ENCODE assay signal across 21 cellular contexts in genomic region chr11:4040461-4040860, GRCh38. TPM values are rescaled to one million over a fixed set of nuclear protein-coding genes. Genes with fewer than 3 reads are reported as not detected.
DNase-seq lines count a peak whose midpoint lies in the region; ATAC-seq and TF ChIP-seq lines count a peak whose summit lies in the region.
"Had no signal": no experiment of that assay in that cellular context is flagged by ENCODE, and none has a peak within 500 bp of the region (broad histone marks: within the 10 kb centered on the region; RNA-seq: fewer than 3 reads in every experiment).

No MANE protein-coding gene starts in this region.

- H3K27ac ChIP-seq in VCaP (peak overlapping the region; percentile 5; the same call in 1 of the 2 replicates), upper lobe of right lung (no peak overlapping the region)
- H3K27ac ChIP-seq: A549, BLaER1, Peyer's patch, SJSA1 had no signal

- H3K9me3 Mint-ChIP-seq in activated naive CD4-positive, alpha-beta T cell treated with anti-CD3 and anti-CD28 coated beads, Interleukin-2, amount 50 U/mL, for 24 hours = no peaks in the 10 kb centered on the region
- peaks cover 3% of the 10 kb centered on the region for H3K9me3 Mint-ChIP-seq in activated naive CD4-positive, alpha-beta T cell treated with anti-CD3 and anti-CD28 coated beads, Interleukin-2, amount 10 ng/mL, durations not matched to agents 7 days and 5 days
- H3K9me3 Mint-ChIP-seq in memory B cell = peaks cover 3% of the 10 kb centered on the region

- no peak overlapping the region for H3K4me3 ChIP-seq in upper lobe of right lung
- H3K4me3 ChIP-seq: A549, BLaER1, GM23338, Peyer's patch, SJSA1 had no signal

- peak overlapping the region; percentile 65 for H3K27ac Mint-ChIP-seq in activated naive CD4-positive, alpha-beta T cell treated with anti-CD3 and anti-CD28 coated beads, Interleukin-2, amount 50 U/mL, for 24 hours
- no peak overlapping the region for H3K27ac Mint-ChIP-seq in activated naive CD4-positive, alpha-beta T cell treated with anti-CD3 and anti-CD28 coated beads, Interleukin-2, amount 10 ng/mL, durations not matched to agents 7 days and 5 days
- H3K27ac Mint-ChIP-seq in memory B cell = peak overlapping the region; percentile 46
- H3K27ac Mint-ChIP-seq: GM23338 had no signal

- intact Hi-C loops in upper lobe of right lung (cut with DNase I) = no loop called here

- no peaks in the 10 kb centered on the region for H3K36me3 ChIP-seq in upper lobe of right lung
- H3K36me3 ChIP-seq: BLaER1, Peyer's patch, SJSA1 had no signal

- ATAC-seq in memory B cell (ENCODE audit: low read depth) (no peak), upper lobe of right lung (peak; percentile 47), GM18502 (IDR thresholded peaks at IDR 0.05; ENCODE audit: poor library complexity, unreplicated experiment) (no peak)
- ATAC-seq: A549, GM23338, HCT116 had no signal

- H3K4me3 Mint-ChIP-seq in activated naive CD4-positive, alpha-beta T cell treated with anti-CD3 and anti-CD28 coated beads, Interleukin-2, amount 50 U/mL, for 24 hours = no peak overlapping the region
- H3K4me3 Mint-ChIP-seq in activated naive CD4-positive, alpha-beta T cell treated with anti-CD3 and anti-CD28 coated beads, Interleukin-2, amount 10 ng/mL, durations not matched to agents 7 days and 5 days = no peak overlapping the region
- no peak overlapping the region for H3K4me3 Mint-ChIP-seq in memory B cell
- H3K4me3 Mint-ChIP-seq: GM23338 had no signal

- peaks cover 8% of the 10 kb centered on the region for H3K4me1 ChIP-seq in upper lobe of right lung
- H3K4me1 ChIP-seq: BLaER1 had no signal

- no peaks in the 10 kb centered on the region for H3K27me3 Mint-ChIP-seq in activated naive CD4-positive, alpha-beta T cell treated with anti-CD3 and anti-CD28 coated beads, Interleukin-2, amount 50 U/mL, for 24 hours
- H3K27me3 Mint-ChIP-seq in activated naive CD4-positive, alpha-beta T cell treated with anti-CD3 and anti-CD28 coated beads, Interleukin-2, amount 10 ng/mL, durations not matched to agents 7 days and 5 days = no peaks in the 10 kb centered on the region
- no peaks in the 10 kb centered on the region for H3K27me3 Mint-ChIP-seq in memory B cell

- H3K36me3 Mint-ChIP-seq in activated naive CD4-positive, alpha-beta T cell treated with anti-CD3 and anti-CD28 coated beads, Interleukin-2, amount 50 U/mL, for 24 hours = peaks cover 5% of the 10 kb centered on the region
- peaks cover 23% of the 10 kb centered on the region for H3K36me3 Mint-ChIP-seq in activated naive CD4-positive, alpha-beta T cell treated with anti-CD3 and anti-CD28 coated beads, Interleukin-2, amount 10 ng/mL, durations not matched to agents 7 days and 5 days
- H3K36me3 Mint-ChIP-seq in memory B cell = peaks cover 20% of the 10 kb centered on the region

- TF ChIP-seq CTCF in VCaP (conservative IDR thresholded peaks at IDR 0.05) = no peak
- no peak for TF ChIP-seq CTCF in upper lobe of right lung (IDR thresholded peaks at IDR 0.05)
- no peak for TF ChIP-seq CTCF in GM20000 (IDR thresholded peaks at IDR 0.05; ENCODE audit: extremely low read depth, missing control alignments)

- no peaks in the 10 kb centered on the region for H3K27me3 ChIP-seq in upper lobe of right lung
- H3K27me3 ChIP-seq: BLaER1, Peyer's patch, SJSA1 had no signal

- CTCF ChIA-PET in activated naive CD4-positive, alpha-beta T cell treated with anti-CD3 and anti-CD28 coated beads, Interleukin-2, amount 10 ng/mL, durations not matched to agents 7 days and 5 days (lab: Charles Lee) = no interaction called here

- peaks cover 64% of the 10 kb centered on the region for H3K4me1 Mint-ChIP-seq in activated naive CD4-positive, alpha-beta T cell treated with anti-CD3 and anti-CD28 coated beads, Interleukin-2, amount 50 U/mL, for 24 hours
- H3K4me1 Mint-ChIP-seq in activated naive CD4-positive, alpha-beta T cell treated with anti-CD3 and anti-CD28 coated beads, Interleukin-2, amount 10 ng/mL, durations not matched to agents 7 days and 5 days = peaks cover 4% of the 10 kb centered on the region
- H3K4me1 Mint-ChIP-seq in memory B cell = peaks cover 16% of the 10 kb centered on the region
- H3K4me1 Mint-ChIP-seq: GM23338 had no signal

- no peak for DNase-seq in activated naive CD4-positive, alpha-beta T cell treated with anti-CD3 and anti-CD28 coated beads, Interleukin-2, amount 10 ng/mL, durations not matched to agents 7 days and 5 days
- DNase-seq in memory B cell (ENCODE audit: low spot score in 2 of 2) (no peak), upper lobe of right lung (no peak), nucleus accumbens (lab: John Stamatoyannopoulos, UW) (no peak), GM20000 (ENCODE audit: low spot score) (no peak)
- DNase-seq: COR-L47, DMS 273 treated with DMSO at 0.1 percent for 48 hours, GDM1, Kasumi-1, NCI-H1092 treated with DMSO at 0.1 percent for 48 hours, NCI-H2081 treated with DMSO at 0.1 percent for 48 hours, NCI-H446 treated with DMSO at 0.1 percent for 48 hours, Peyer's patch had no signal

- H3K9me3 ChIP-seq in upper lobe of right lung = no peaks in the 10 kb centered on the region
- H3K9me3 ChIP-seq: Peyer's patch, SJSA1 had no signal

RNA-seq across cellular contexts. Expression of gene RRM1, which starts 54.1 kb away (rescaled TPM):
- total RNA-seq in upper lobe of right lung = 28.0 TPM
